In genomic region chr12:1946311-1946710, GRCh38 we compare ENCODE assay signal across 16 cellular contexts.
"Had no signal": no experiment of that assay in that cellular context is flagged by ENCODE, and none has a peak within 500 bp of the region (broad histone marks: within the 10 kb centered on the region; RNA-seq: fewer than 3 reads in every experiment).

No MANE protein-coding gene starts in this region.

- H3K4me3 ChIP-seq: dorsolateral prefrontal cortex, lung, thoracic aorta, vagina had no signal

- H3K27me3 ChIP-seq: brain microvascular endothelial cell, dorsolateral prefrontal cortex, vagina had no signal

- DNase-seq: activated CD4-positive, alpha-beta T cell treated with anti-CD3 and anti-CD28 coated beads, Interleukin-2, amount 50 U/mL, for 1 hour; activated effector memory CD4-positive, alpha-beta T cell treated with Interleukin-2 at 50 U/mL for 16 hours; amygdala; cerebellar nuclear complex; dorsolateral prefrontal cortex; immature natural killer cell; left colon; stimulated activated CD4-positive, alpha-beta T cell treated with anti-CD3 and anti-CD28 coated beads, Interleukin-4, amount 100 ng/mL, for 4 hours; stimulated activated naive CD8-positive, alpha-beta T cell treated with anti-CD3 and anti-CD28 coated beads, Interleukin-15, amount 100 ng/mL, for 72 hours had no signal

- H3K27ac ChIP-seq: brain microvascular endothelial cell, thoracic aorta, vagina had no signal

- ATAC-seq: esophagus mucosa; left colon; natural killer cell treated with Interleukin-12 subunit alpha and Interleukin-12 subunit beta and Interleukin-15 and Interleukin-18, amount 100 ng/mL, for 72 hours; stimulated activated naive CD8-positive, alpha-beta T cell treated with anti-CD3 and anti-CD28 coated beads, Interleukin-15, amount 100 ng/mL, for 72 hours had no signal

- H3K9me3 Mint-ChIP-seq: activated naive CD4-positive, alpha-beta T cell treated with anti-CD3 and anti-CD28 coated beads, Interleukin-2, amount 50 U/mL, for 24 hours; immature natural killer cell; natural killer cell treated with Interleukin-12 subunit alpha and Interleukin-12 subunit beta and Interleukin-15 and Interleukin-18, amount 100 ng/mL, for 72 hours; stimulated activated naive CD8-positive, alpha-beta T cell treated with anti-CD3 and anti-CD28 coated beads, Interleukin-15, amount 100 ng/mL, for 72 hours had no signal

- H3K27ac Mint-ChIP-seq: activated naive CD4-positive, alpha-beta T cell treated with anti-CD3 and anti-CD28 coated beads, Interleukin-2, amount 50 U/mL, for 24 hours; natural killer cell treated with Interleukin-12 subunit alpha and Interleukin-12 subunit beta and Interleukin-15 and Interleukin-18, amount 100 ng/mL, for 72 hours had no signal

- H3K9me3 ChIP-seq: thoracic aorta, vagina had no signal

- H3K4me3 Mint-ChIP-seq: activated naive CD4-positive, alpha-beta T cell treated with anti-CD3 and anti-CD28 coated beads, Interleukin-2, amount 50 U/mL, for 24 hours; immature natural killer cell; natural killer cell treated with Interleukin-12 subunit alpha and Interleukin-12 subunit beta and Interleukin-15 and Interleukin-18, amount 100 ng/mL, for 72 hours; stimulated activated naive CD8-positive, alpha-beta T cell treated with anti-CD3 and anti-CD28 coated beads, Interleukin-15, amount 100 ng/mL, for 72 hours had no signal

- H3K27me3 Mint-ChIP-seq: activated naive CD4-positive, alpha-beta T cell treated with anti-CD3 and anti-CD28 coated beads, Interleukin-2, amount 50 U/mL, for 24 hours; natural killer cell treated with Interleukin-12 subunit alpha and Interleukin-12 subunit beta and Interleukin-15 and Interleukin-18, amount 100 ng/mL, for 72 hours; stimulated activated naive CD8-positive, alpha-beta T cell treated with anti-CD3 and anti-CD28 coated beads, Interleukin-15, amount 100 ng/mL, for 72 hours had no signal

- H3K4me1 Mint-ChIP-seq: activated naive CD4-positive, alpha-beta T cell treated with anti-CD3 and anti-CD28 coated beads, Interleukin-2, amount 50 U/mL, for 24 hours; immature natural killer cell; stimulated activated naive CD8-positive, alpha-beta T cell treated with anti-CD3 and anti-CD28 coated beads, Interleukin-15, amount 100 ng/mL, for 72 hours had no signal
